17 cellular contexts compared by ENCODE assay signal in the genomic region with DNA sequence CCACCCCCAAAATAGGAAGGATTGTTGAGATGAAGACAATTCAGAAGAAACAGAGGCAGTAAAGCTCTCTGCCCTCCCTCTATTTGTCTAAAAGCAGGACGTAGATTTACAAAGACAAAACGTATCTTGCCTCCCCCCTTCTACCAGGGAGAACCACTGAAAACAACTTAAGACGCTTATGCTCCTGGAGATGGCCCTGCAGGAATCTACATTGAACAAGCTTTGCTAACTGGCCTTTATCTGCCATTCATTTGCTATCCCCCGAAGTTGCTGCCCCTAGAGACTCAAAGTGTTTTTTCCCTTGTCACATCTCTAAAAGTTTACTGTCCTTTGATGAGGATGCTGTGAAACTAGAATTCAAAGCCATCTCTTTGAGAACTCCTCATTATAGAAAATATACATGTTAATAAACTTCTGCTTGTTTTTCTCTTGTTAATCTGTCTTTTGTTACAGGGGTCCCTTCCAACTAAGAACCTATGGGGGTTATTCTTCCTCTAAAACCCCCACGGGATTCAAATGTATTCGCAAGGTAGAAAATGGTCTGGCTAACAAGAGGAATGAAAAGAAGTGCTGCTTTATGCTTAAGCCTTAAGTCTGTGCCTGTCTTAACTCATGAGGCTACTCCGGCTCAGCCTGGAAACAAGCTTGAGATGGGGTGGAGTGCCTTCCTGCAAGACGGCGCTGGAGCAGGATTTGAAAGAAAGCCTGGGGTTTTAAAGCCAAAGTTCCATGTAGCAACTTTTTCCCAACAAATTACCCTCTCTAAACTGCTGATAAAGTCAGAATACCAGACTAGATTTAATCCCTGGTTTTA.
DNase-seq lines count a peak whose midpoint lies in the region; ATAC-seq and TF ChIP-seq lines count a peak whose summit lies in the region.
"Had no signal": no experiment of that assay in that cellular context is flagged by ENCODE, and none has a peak within 500 bp of the region (broad histone marks: within the 10 kb centered on the region; RNA-seq: fewer than 3 reads in every experiment).

No MANE protein-coding gene starts in this region.

- H3K4me1 ChIP-seq in HUES48 (ENCODE audit: control insufficient read depth, insufficient read depth, low read length) (peaks cover 28% of the 10 kb centered on the region), iPS-18a (ENCODE audit: control insufficient read depth, low read depth, low read length) (peaks cover 18% of the 10 kb centered on the region)
- H3K4me1 ChIP-seq: BLaER1 treated with 17β-estradiol and CSF1 and Interleukin-3, amounts not matched to agents 10 nM and 100 nM had no signal

- H3K4me1 Mint-ChIP-seq in WTC11 (peaks cover 41% of the 10 kb centered on the region), type B pancreatic cell (ENCODE audit: unreplicated experiment) (peaks cover 33% of the 10 kb centered on the region)

- H3K27me3 Mint-ChIP-seq in WTC11 (ENCODE audit: low read depth) (peaks cover 3% of the 10 kb centered on the region; the same call in 1 of the 2 replicates), type B pancreatic cell (peaks cover 15% of the 10 kb centered on the region)

- H3K27me3 ChIP-seq in HUES48 (ENCODE audit: control insufficient read depth, insufficient read depth, low read length) (peaks cover 2% of the 10 kb centered on the region; the same call in 1 of the 2 replicates), iPS-18a (ENCODE audit: control insufficient read depth, insufficient read depth, low read length) (peaks cover 7% of the 10 kb centered on the region)
- H3K27me3 ChIP-seq: BLaER1 treated with 17β-estradiol and CSF1 and Interleukin-3, amounts not matched to agents 10 nM and 100 nM; SJCRH30 had no signal

- H3K36me3 ChIP-seq in HUES48 (ENCODE audit: control insufficient read depth, insufficient read depth, low read length), result no peaks in the 10 kb centered on the region
- H3K36me3 ChIP-seq in iPS-18a (ENCODE audit: control insufficient read depth, low read depth, low read length), result no peaks in the 10 kb centered on the region
- H3K36me3 ChIP-seq: BLaER1 treated with 17β-estradiol and CSF1 and Interleukin-3, amounts not matched to agents 10 nM and 100 nM; SJCRH30 had no signal

- no peaks in the 10 kb centered on the region for H3K9me3 ChIP-seq in HUES48 (ENCODE audit: control insufficient read depth, insufficient read depth, low read length)
- no peaks in the 10 kb centered on the region for H3K9me3 ChIP-seq in iPS-18a (ENCODE audit: control insufficient read depth, low read depth, low read length)
- H3K9me3 ChIP-seq: BLaER1 treated with 17β-estradiol and CSF1 and Interleukin-3, amounts not matched to agents 10 nM and 100 nM; SJCRH30 had no signal

- H3K27ac ChIP-seq in HUES48 (ENCODE audit: low read depth, low read length), result peak overlapping the region; percentile 80
- no peak overlapping the region for H3K27ac ChIP-seq in iPS-18a (ENCODE audit: low read length)
- H3K27ac ChIP-seq: BLaER1 treated with 17β-estradiol and CSF1 and Interleukin-3, amounts not matched to agents 10 nM and 100 nM; SJCRH30 had no signal

- H3K36me3 Mint-ChIP-seq in WTC11 (no peaks in the 10 kb centered on the region), type B pancreatic cell (no peaks in the 10 kb centered on the region)
- H3K36me3 Mint-ChIP-seq: CD8-positive, alpha-beta T cell had no signal

- H3K4me3 ChIP-seq in HUES48 (ENCODE audit: low read depth, low read length) (no peak overlapping the region; the same call in 1 of the 2 replicates), iPS-18a (ENCODE audit: low read length) (peak overlapping the region; percentile 23)
- H3K4me3 ChIP-seq: BLaER1 treated with 17β-estradiol and CSF1 and Interleukin-3, amounts not matched to agents 10 nM and 100 nM; K562; SJCRH30 had no signal

- TF ChIP-seq CTCF in WTC11 (IDR thresholded peaks at IDR 0.05), result no peak
- TF ChIP-seq CTCF in type B pancreatic cell (conservative IDR thresholded peaks at IDR 0.05), result no peak

- no peaks in the 10 kb centered on the region for H3K9me3 Mint-ChIP-seq in WTC11
- no peaks in the 10 kb centered on the region for H3K9me3 Mint-ChIP-seq in type B pancreatic cell
- H3K9me3 Mint-ChIP-seq: CD8-positive, alpha-beta T cell had no signal

- DNase-seq in WTC11 (ENCODE audit: low spot score) (no peak), type B pancreatic cell (ENCODE audit: extremely low spot score, unreplicated experiment) (peak; percentile 2), DMS 273 (lab: John Stamatoyannopoulos, UW; ENCODE audit: unreplicated experiment) (no peak)
- DNase-seq: CD8-positive, alpha-beta T cell; NCI-H1105 treated with DMSO at 0.1 percent for 48 hours; NCI-H1694; NCI-H2107; NCI-H226; NCI-H524; SJCRH30 had no signal

- POLR2A ChIA-PET in WTC11 (lab: Charles Lee), result no interaction called here

- H3K4me3 Mint-ChIP-seq in WTC11 (no peak overlapping the region), type B pancreatic cell (no peak overlapping the region)
- H3K4me3 Mint-ChIP-seq: CD8-positive, alpha-beta T cell had no signal

- peak; percentile 65 for ATAC-seq in WTC11
- ATAC-seq in GM21786 (IDR thresholded peaks at IDR 0.05; ENCODE audit: unreplicated experiment), result no peak
- no peak for ATAC-seq in HG02938 (IDR thresholded peaks at IDR 0.05; ENCODE audit: unreplicated experiment)
- ATAC-seq: CD8-positive, alpha-beta T cell; HCT116; K562 had no signal

- no peak overlapping the region for H3K9ac ChIP-seq in HUES48 (ENCODE audit: low read depth, low read length)
- no peak overlapping the region for H3K9ac ChIP-seq in iPS-18a (ENCODE audit: low read length)
- H3K9ac ChIP-seq: BLaER1 treated with 17β-estradiol and CSF1 and Interleukin-3, amounts not matched to agents 10 nM and 100 nM had no signal

- H3K27ac Mint-ChIP-seq in WTC11 (peak overlapping the region; percentile 20; the same call in 1 of the 2 replicates), type B pancreatic cell (no peak overlapping the region)
- H3K27ac Mint-ChIP-seq: CD8-positive, alpha-beta T cell had no signal

- CTCF ChIA-PET in WTC11 (lab: Charles Lee), result interaction anchor here (0.7 to 3.0 kb wide), 11 partner anchors 8 to 1452 kb away, joined by 3 to 10 read pairs (median 3); no protein-coding TSS in a partner anchor

TF ChIP-seq in WTC11, 78 proteins besides CTCF, POLR2A, EP300 and RAD21 (continues in another document):
- TF ChIP-seq CBFB (CRISPR knock-in tag; IDR thresholded peaks at IDR 0.05; ENCODE audit: low read depth), result no peak
- TF ChIP-seq NR1H2 (CRISPR knock-in tag; IDR thresholded peaks at IDR 0.05), result no peak
- no peak for TF ChIP-seq NFYB (CRISPR knock-in tag; conservative IDR thresholded peaks at IDR 0.05; ENCODE audit: low read depth)
- TF ChIP-seq PREB (CRISPR knock-in tag; IDR thresholded peaks at IDR 0.05; ENCODE audit: borderline replicate concordance), result no peak
- TF ChIP-seq E2F4 (CRISPR knock-in tag; IDR thresholded peaks at IDR 0.05; ENCODE audit: borderline replicate concordance, low read depth), result no peak
- no peak for TF ChIP-seq FOXJ3 (CRISPR knock-in tag; IDR thresholded peaks at IDR 0.05; ENCODE audit: borderline replicate concordance)
- TF ChIP-seq, protein P1, sequence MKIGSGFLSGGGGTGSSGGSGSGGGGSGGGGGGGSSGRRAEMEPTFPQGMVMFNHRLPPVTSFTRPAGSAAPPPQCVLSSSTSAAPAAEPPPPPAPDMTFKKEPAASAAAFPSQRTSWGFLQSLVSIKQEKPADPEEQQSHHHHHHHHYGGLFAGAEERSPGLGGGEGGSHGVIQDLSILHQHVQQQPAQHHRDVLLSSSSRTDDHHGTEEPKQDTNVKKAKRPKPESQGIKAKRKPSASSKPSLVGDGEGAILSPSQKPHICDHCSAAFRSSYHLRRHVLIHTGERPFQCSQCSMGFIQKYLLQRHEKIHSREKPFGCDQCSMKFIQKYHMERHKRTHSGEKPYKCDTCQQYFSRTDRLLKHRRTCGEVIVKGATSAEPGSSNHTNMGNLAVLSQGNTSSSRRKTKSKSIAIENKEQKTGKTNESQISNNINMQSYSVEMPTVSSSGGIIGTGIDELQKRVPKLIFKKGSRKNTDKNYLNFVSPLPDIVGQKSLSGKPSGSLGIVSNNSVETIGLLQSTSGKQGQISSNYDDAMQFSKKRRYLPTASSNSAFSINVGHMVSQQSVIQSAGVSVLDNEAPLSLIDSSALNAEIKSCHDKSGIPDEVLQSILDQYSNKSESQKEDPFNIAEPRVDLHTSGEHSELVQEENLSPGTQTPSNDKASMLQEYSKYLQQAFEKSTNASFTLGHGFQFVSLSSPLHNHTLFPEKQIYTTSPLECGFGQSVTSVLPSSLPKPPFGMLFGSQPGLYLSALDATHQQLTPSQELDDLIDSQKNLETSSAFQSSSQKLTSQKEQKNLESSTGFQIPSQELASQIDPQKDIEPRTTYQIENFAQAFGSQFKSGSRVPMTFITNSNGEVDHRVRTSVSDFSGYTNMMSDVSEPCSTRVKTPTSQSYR (CRISPR knock-in tag; IDR thresholded peaks at IDR 0.05), result no peak
- no peak for TF ChIP-seq ZNF121 (CRISPR knock-in tag; IDR thresholded peaks at IDR 0.05)
- TF ChIP-seq RORB (CRISPR knock-in tag; IDR thresholded peaks at IDR 0.05), result no peak
- no peak for TF ChIP-seq EMX1 (CRISPR knock-in tag; IDR thresholded peaks at IDR 0.05)
- TF ChIP-seq ZNF263 (CRISPR knock-in tag; IDR thresholded peaks at IDR 0.05; ENCODE audit: low read depth), result no peak
- TF ChIP-seq, protein P2, sequence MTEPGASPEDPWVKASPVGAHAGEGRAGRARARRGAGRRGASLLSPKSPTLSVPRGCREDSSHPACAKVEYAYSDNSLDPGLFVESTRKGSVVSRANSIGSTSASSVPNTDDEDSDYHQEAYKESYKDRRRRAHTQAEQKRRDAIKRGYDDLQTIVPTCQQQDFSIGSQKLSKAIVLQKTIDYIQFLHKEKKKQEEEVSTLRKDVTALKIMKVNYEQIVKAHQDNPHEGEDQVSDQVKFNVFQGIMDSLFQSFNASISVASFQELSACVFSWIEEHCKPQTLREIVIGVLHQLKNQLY (CRISPR knock-in tag; IDR thresholded peaks at IDR 0.05), result no peak
